1 cellular context compared by ENCODE assay signal in the genomic region with DNA sequence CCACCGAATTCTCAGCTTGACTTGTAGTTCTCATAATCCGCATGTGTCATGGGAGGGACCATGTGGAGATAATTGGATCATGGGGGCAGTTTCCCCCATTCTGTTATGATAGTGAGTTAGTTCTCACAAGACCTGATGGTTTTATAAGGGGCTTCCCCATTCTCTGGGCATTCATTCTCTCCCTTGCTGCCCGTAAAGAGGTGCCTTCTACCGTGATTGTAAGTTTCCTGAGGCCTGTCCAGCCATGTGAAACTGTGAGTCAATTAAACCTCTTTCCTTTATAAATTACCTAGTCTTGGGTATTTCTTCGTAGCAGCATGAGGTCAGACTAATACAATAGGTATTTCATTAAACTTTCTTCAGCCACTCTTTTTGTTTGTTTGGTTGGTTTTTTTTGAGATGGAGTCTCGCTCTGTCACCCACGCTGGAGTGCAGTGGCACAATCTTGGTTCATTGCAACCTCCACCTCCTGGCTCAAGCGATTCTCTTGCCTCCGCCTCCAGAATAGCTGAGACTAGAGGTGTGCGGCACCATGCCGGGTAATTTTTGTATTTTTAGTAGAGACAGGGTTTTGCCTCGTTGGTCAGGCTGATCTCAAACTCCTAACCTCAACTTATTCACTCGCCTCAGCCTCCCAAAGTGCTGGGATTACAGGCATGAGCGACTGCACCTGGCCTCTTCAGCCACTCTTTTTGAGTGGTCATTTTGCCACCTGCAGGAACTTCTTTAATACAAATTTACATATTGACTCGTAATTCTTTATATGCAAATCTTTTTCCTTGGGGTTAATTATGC.
TF ChIP-seq lines count a peak whose summit lies in the region.

No MANE protein-coding gene starts in this region.

TF ChIP-seq in HepG2, 621 proteins besides CTCF, POLR2A, EP300 and RAD21:
- TF ChIP-seq, protein P1, sequence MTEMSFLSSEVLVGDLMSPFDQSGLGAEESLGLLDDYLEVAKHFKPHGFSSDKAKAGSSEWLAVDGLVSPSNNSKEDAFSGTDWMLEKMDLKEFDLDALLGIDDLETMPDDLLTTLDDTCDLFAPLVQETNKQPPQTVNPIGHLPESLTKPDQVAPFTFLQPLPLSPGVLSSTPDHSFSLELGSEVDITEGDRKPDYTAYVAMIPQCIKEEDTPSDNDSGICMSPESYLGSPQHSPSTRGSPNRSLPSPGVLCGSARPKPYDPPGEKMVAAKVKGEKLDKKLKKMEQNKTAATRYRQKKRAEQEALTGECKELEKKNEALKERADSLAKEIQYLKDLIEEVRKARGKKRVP (CRISPR knock-in tag; IDR thresholded peaks at IDR 0.05) = no peak
- TF ChIP-seq KLF11 (CRISPR knock-in tag; IDR thresholded peaks at IDR 0.05) (no peak), ZNF263 (CRISPR knock-in tag; IDR thresholded peaks at IDR 0.05) (0 out of 2 replicates have a peak, but pooled peaks have one; percentile 11), MAZ (IDR thresholded peaks at IDR 0.05; ENCODE audit: borderline replicate concordance, low read depth, low read length) (no peak), MAZ (CRISPR knock-in tag; IDR thresholded peaks at IDR 0.05; ENCODE audit: low read depth) (peak; percentile 52; the same call in 1 of the 2 replicates), SP4 (CRISPR knock-in tag; IDR thresholded peaks at IDR 0.05) (0 out of 2 replicates have a peak, but pooled peaks have one; percentile 35)
- TF ChIP-seq, protein P2, sequence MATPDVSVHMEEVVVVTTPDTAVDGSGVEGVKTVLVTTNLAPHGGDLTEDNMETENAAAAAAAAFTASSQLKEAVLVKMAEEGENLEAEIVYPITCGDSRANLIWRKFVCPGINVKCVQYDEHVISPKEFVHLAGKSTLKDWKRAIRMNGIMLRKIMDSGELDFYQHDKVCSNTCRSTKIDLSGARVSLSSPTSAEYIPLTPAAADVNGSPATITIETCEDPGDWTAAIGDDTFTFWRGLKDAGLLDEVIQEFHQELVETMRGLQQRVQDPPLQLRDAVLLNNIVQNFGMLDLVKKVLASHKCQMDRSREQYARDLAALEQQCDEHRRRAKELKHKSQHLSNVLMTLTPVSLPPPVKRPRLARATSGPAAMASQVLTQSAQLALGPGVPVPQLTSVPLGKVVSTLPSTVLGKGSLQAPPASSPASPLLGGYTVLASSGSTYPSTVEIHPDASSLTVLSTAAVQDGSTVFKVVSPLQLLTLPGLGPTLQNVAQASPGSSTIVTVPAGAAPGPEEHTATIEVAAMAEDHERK (CRISPR knock-in tag; IDR thresholded peaks at IDR 0.05; ENCODE audit: low read depth) = no peak
- TF ChIP-seq, protein P3, sequence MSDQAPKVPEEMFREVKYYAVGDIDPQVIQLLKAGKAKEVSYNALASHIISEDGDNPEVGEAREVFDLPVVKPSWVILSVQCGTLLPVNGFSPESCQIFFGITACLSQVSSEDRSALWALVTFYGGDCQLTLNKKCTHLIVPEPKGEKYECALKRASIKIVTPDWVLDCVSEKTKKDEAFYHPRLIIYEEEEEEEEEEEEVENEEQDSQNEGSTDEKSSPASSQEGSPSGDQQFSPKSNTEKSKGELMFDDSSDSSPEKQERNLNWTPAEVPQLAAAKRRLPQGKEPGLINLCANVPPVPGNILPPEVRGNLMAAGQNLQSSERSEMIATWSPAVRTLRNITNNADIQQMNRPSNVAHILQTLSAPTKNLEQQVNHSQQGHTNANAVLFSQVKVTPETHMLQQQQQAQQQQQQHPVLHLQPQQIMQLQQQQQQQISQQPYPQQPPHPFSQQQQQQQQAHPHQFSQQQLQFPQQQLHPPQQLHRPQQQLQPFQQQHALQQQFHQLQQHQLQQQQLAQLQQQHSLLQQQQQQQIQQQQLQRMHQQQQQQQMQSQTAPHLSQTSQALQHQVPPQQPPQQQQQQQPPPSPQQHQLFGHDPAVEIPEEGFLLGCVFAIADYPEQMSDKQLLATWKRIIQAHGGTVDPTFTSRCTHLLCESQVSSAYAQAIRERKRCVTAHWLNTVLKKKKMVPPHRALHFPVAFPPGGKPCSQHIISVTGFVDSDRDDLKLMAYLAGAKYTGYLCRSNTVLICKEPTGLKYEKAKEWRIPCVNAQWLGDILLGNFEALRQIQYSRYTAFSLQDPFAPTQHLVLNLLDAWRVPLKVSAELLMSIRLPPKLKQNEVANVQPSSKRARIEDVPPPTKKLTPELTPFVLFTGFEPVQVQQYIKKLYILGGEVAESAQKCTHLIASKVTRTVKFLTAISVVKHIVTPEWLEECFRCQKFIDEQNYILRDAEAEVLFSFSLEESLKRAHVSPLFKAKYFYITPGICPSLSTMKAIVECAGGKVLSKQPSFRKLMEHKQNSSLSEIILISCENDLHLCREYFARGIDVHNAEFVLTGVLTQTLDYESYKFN (CRISPR knock-in tag; conservative IDR thresholded peaks at IDR 0.05) = 0 out of 2 replicates have a peak, but pooled peaks have one; percentile 18
